In the genomic region with DNA sequence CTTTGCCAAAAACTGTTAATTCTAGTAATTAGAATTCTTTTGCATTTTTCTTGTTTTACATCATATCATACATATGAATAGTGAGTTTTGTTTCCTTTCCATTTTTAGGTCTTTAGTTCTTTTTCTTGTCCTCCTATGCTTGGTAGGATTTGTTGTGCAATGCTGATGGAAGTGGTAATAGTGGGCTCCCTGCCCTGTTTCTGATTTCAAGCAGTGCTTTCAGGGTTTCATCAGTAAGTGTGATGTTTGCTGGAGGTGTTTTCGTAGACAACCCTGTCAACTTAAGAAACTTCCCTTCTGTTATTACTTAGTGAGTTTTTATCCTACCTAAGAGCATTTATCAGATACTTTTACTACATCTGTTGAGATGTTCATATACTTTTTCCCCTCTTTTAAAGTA, we compare ENCODE assay signal across 15 cellular contexts.
"Had no signal": no experiment of that assay in that cellular context is flagged by ENCODE, and none has a peak within 500 bp of the region (broad histone marks: within the 10 kb centered on the region; RNA-seq: fewer than 3 reads in every experiment).

No MANE protein-coding gene starts in this region.

- H3K4me3 ChIP-seq: coronary artery, left lung, ovary, thyroid gland had no signal

- H3K4me3 Mint-ChIP-seq: activated T-cell treated with anti-CD3 and anti-CD28 coated beads, Interleukin-2, amount 50 U/mL, for 4 hours; T-helper 2 cell treated with Interferon-gamma antibody and Interleukin-4, amounts not matched to agents 5 μg/mL and 100 μg/mL, for 36 hours had no signal

- H3K27ac Mint-ChIP-seq: T-helper 2 cell treated with Interferon-gamma antibody and Interleukin-4, amounts not matched to agents 5 μg/mL and 100 μg/mL, for 36 hours had no signal

- H3K4me1 ChIP-seq: left lung, thyroid gland had no signal

- H3K9me3 Mint-ChIP-seq: activated T-cell treated with anti-CD3 and anti-CD28 coated beads, Interleukin-2, amount 50 U/mL, for 4 hours; T-helper 2 cell treated with Interferon-gamma antibody and Interleukin-4, amounts not matched to agents 5 μg/mL and 100 μg/mL, for 36 hours had no signal

- DNase-seq: activated CD4-positive, alpha-beta T cell treated with anti-CD3 and anti-CD28 coated beads, Interleukin-2, amount 50 U/mL, for 4 hours; activated gamma-delta T cell treated with Interleukin-2 at 50 U/mL for 16 hours; activated T-cell treated with anti-CD3 and anti-CD28 coated beads, Interleukin-2, amount 50 U/mL, for 4 hours; caudate nucleus; effector CD8-positive, alpha-beta T cell; foreskin melanocyte; left lung; mesendoderm; ovary; stimulated activated CD4-positive, alpha-beta T cell treated with anti-CD3 and anti-CD28 coated beads, Interleukin-15, amount 100 ng/mL, for 24 hours; stimulated activated CD4-positive, alpha-beta T cell treated with anti-CD3 and anti-CD28 coated beads, Interleukin-4, amount 100 ng/mL, for 24 hours; thyroid gland had no signal

- H3K9me3 ChIP-seq: left lung, ovary, thyroid gland had no signal

- H3K36me3 ChIP-seq: ovary had no signal

- H3K27me3 ChIP-seq: left lung, ovary, thyroid gland had no signal

- ATAC-seq: activated CD4-positive, CD25-positive, alpha-beta regulatory T cell treated with anti-CD3 and anti-CD28 coated beads, Interleukin-2, amount 50 U/mL, for 24 hours; activated T-cell treated with anti-CD3 and anti-CD28 coated beads, Interleukin-2, amount 50 U/mL, for 4 hours; left lung had no signal
